Comparison of ENCODE assay signal across 8 cellular contexts in genomic region chr6:30515967-30516753, GRCh38. TPM values are rescaled to one million over a fixed set of nuclear protein-coding genes. Genes with fewer than 3 reads are reported as not detected.
DNase-seq lines count a peak whose midpoint lies in the region; ATAC-seq lines count a peak whose summit lies in the region.

No MANE protein-coding gene starts in this region.

- peak; percentile 57 for ATAC-seq in HG02938 (IDR thresholded peaks at IDR 0.05; ENCODE audit: unreplicated experiment)

- no peaks in the 10 kb centered on the region for H3K27me3 ChIP-seq in layer of hippocampus (ENCODE audit: control insufficient read depth, insufficient read depth, low read length)

- DNase-seq in NCI-H2081 (lab: John Stamatoyannopoulos, UW) (peak; percentile 15 to 25), NCI-H2081 treated with DMSO at 0.1 percent for 48 hours (lab: John Stamatoyannopoulos, UW) (no peak), NCI-H460 (ENCODE audit: extremely low read depth, low read depth) (peak; percentile 87), dedifferentiated amniotic fluid mesenchymal stem cell (ENCODE audit: extremely low spot score) (peak; percentile 90)
- peak; percentile 68 to 90 for DNase-seq in activated CD4-positive, alpha-beta T cell treated with anti-CD3 and anti-CD28 coated beads, Interleukin-2, amount 50 U/mL, for 24 hours (ENCODE audit: low read depth in 1 of 2, low spot score in 1 of 2)
- DNase-seq in stimulated activated CD4-positive, alpha-beta T cell treated with anti-CD3 and anti-CD28 coated beads, Interleukin-1b, Interleukin-23, amount 100 ng/mL, for 1 hour (ENCODE audit: low read depth in 2 of 2): peak; percentile 66 to 74

- peak overlapping the region; percentile 78 for H3K27ac ChIP-seq in layer of hippocampus (ENCODE audit: low read depth, low read length)

RNA-seq across cellular contexts. Expression of gene HLA-E, which starts 26.9 kb away (rescaled TPM):
- total RNA-seq in NCI-H460 (2014; rRNA removed; shearing (Covaris generic)): 71.2 and 72.6 TPM in 2 replicates
- polyA plus RNA-seq in NCI-H460 (2014; cell fraction: nucleus; rRNA removed): 79.7 and 83.6 TPM in 2 replicates

RNA-seq across cellular contexts. Expression of gene GNL1, which starts 40.1 kb away (rescaled TPM):
- 19.2 and 21.4 TPM in 2 replicates for total RNA-seq in NCI-H460 (2014; rRNA removed; shearing (Covaris generic))
- 23.9 and 24.4 TPM in 2 replicates for polyA plus RNA-seq in NCI-H460 (2014; cell fraction: nucleus; rRNA removed)

RNA-seq across cellular contexts. Expression of gene PRR3, which starts 40.9 kb away (rescaled TPM):
- total RNA-seq in NCI-H460 (2014; rRNA removed; shearing (Covaris generic)): 9.1 and 9.6 TPM in 2 replicates
- 6.5 and 7.9 TPM in 2 replicates for polyA plus RNA-seq in NCI-H460 (2014; cell fraction: nucleus; rRNA removed)

RNA-seq across cellular contexts. Expression of gene ABCF1, which starts 55.1 kb away (rescaled TPM):
- total RNA-seq in NCI-H460 (2014; rRNA removed; shearing (Covaris generic)): 29.2 and 34.4 TPM in 2 replicates
- 17.0 and 20.1 TPM in 2 replicates for polyA plus RNA-seq in NCI-H460 (2014; cell fraction: nucleus; rRNA removed)
